Comparison of ENCODE assay signal across 1 cellular context in the genomic region with DNA sequence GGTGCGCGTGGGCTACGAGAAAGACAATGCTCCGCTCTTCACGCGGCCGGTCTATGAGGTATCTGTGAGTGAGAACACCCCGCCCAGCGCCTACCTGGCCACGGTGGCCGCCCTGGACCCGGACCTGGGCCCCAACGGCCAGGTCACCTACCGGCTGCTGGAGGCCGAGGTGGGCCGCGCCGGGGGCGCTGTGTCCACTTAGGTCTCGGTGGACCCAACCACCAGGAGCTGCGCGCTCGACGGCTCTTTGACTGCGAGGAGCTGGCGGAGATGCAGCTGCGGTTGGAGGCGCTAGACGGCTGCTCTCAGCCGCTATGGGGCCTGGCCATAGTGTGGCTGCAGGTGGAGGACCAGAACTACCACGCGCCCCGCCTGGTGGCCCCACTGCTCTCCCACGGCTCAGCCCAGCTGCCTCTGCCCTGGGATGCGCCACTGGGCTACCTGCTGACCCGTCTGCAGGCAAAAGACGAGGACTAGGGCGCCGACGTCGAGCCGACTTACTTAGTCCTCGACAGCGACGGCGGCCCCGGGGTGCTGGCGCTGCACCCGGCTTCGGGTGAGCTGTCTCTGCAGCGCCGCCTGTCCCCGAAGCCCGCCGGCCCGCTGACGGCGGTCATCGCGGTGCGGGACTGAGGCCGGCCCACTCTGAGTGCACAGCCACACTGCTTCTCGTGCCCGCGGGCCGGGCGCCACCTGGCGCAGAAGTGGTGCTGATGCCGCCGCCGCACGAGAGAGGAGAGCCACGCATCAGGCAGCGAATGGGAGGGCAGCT.
TF ChIP-seq lines count a peak whose summit lies in the region.

No MANE protein-coding gene starts in this region.

TF ChIP-seq in WTC11, 78 proteins besides CTCF, POLR2A, EP300 and RAD21 (continued from another document):
- TF ChIP-seq, protein P1, sequence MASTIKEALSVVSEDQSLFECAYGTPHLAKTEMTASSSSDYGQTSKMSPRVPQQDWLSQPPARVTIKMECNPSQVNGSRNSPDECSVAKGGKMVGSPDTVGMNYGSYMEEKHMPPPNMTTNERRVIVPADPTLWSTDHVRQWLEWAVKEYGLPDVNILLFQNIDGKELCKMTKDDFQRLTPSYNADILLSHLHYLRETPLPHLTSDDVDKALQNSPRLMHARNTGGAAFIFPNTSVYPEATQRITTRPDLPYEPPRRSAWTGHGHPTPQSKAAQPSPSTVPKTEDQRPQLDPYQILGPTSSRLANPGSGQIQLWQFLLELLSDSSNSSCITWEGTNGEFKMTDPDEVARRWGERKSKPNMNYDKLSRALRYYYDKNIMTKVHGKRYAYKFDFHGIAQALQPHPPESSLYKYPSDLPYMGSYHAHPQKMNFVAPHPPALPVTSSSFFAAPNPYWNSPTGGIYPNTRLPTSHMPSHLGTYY (CRISPR knock-in tag; IDR thresholded peaks at IDR 0.05): no peak
- TF ChIP-seq FOXP4 (CRISPR knock-in tag; IDR thresholded peaks at IDR 0.05): peak; percentile 62; the same call in 1 of the 2 replicates
- TF ChIP-seq TEAD1 (CRISPR knock-in tag; IDR thresholded peaks at IDR 0.05): peak; percentile 15; the same call in 1 of the 2 replicates
- TF ChIP-seq, protein P2, sequence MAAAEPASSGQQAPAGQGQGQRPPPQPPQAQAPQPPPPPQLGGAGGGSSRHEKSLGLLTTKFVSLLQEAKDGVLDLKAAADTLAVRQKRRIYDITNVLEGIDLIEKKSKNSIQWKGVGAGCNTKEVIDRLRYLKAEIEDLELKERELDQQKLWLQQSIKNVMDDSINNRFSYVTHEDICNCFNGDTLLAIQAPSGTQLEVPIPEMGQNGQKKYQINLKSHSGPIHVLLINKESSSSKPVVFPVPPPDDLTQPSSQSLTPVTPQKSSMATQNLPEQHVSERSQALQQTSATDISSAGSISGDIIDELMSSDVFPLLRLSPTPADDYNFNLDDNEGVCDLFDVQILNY (CRISPR knock-in tag; IDR thresholded peaks at IDR 0.05): no peak
- TF ChIP-seq CREB1 (CRISPR knock-in tag; IDR thresholded peaks at IDR 0.05): no peak
